ENCODE assay signal across 8 cellular contexts in genomic region chr11:105035262-105035620, GRCh38. TPM values are rescaled to one million over a fixed set of nuclear protein-coding genes. Genes with fewer than 3 reads are reported as not detected.
A peak's percentile ranks its signal among the peaks of the same experiment; 100 is the strongest.
DNase-seq lines count a peak whose midpoint lies in the region; ATAC-seq and TF ChIP-seq lines count a peak whose summit lies in the region.

No MANE protein-coding gene starts in this region.

- H2BK12ac ChIP-seq in neuronal stem cell (ENCODE audit: low read length): no peak overlapping the region

- peaks cover 34% of the 10 kb centered on the region for H3K4me1 ChIP-seq in CD4-positive, CD25-positive, alpha-beta regulatory T cell (ENCODE audit: control insufficient read depth, insufficient read depth, low read length, poor library complexity, severe bottlenecking)
- H3K4me1 ChIP-seq in Peyer's patch: peaks cover 0 to 9% (median 0%) of the 10 kb centered on the region in 4 donors
- peaks cover 0 to 13% (median 2%) of the 10 kb centered on the region in 4 donors for H3K4me1 ChIP-seq in right lobe of liver
- H3K4me1 ChIP-seq in neuronal stem cell (ENCODE audit: control insufficient read depth in 2 of 2, insufficient read depth in 1 of 2, low read depth in 1 of 2, low read length in 2 of 2): peaks cover 0 to 2% of the 10 kb centered on the region in 2 donors

- H3K9ac ChIP-seq in neuronal stem cell (ENCODE audit: low read depth, low read length, poor library complexity): no peak overlapping the region

- no peak overlapping the region for H3K14ac ChIP-seq in neuronal stem cell (ENCODE audit: low read length)

- H3K27ac Mint-ChIP-seq in CD4-positive, CD25-positive, alpha-beta regulatory T cell: peak overlapping the region; percentile 92 to 100 (median 96)

- H3K79me1 ChIP-seq in neuronal stem cell (ENCODE audit: low read depth, low read length): peaks cover 2% of the 10 kb centered on the region

- no peaks in the 10 kb centered on the region for H3K27me3 ChIP-seq in CD4-positive, CD25-positive, alpha-beta regulatory T cell (ENCODE audit: control insufficient read depth, insufficient read depth, low read length)
- H3K27me3 ChIP-seq in Peyer's patch (no peaks in the 10 kb centered on the region), right lobe of liver (no peaks in the 10 kb centered on the region), neuronal stem cell (ENCODE audit: control insufficient read depth in 3 of 3, insufficient read depth in 3 of 3, low read depth in 1 of 3, low read length in 3 of 3) (no peaks in the 10 kb centered on the region)

- peaks cover 41% of the 10 kb centered on the region for H3K36me3 Mint-ChIP-seq in CD4-positive, CD25-positive, alpha-beta regulatory T cell

- peaks cover 31% of the 10 kb centered on the region for H3K36me3 ChIP-seq in CD4-positive, CD25-positive, alpha-beta regulatory T cell (ENCODE audit: control insufficient read depth, insufficient read depth, low read length)
- H3K36me3 ChIP-seq in Peyer's patch (peaks cover 0 to 11% (median 0%) of the 10 kb centered on the region in 3 donors), right lobe of liver (peaks cover 0 to 8% (median 0%) of the 10 kb centered on the region in 4 donors), neuronal stem cell (replicated peaks in 1 of 2; ENCODE audit: control insufficient read depth in 2 of 2, insufficient read depth in 2 of 2, low read length in 2 of 2) (peaks cover 0 to 2% of the 10 kb centered on the region in 2 donors)

- H2AFZ ChIP-seq in neuronal stem cell (ENCODE audit: low read length): no peak overlapping the region

- H4K91ac ChIP-seq in neuronal stem cell (ENCODE audit: low read depth, low read length, poor library complexity): no peak overlapping the region

- no peaks in the 10 kb centered on the region for H3K27me3 Mint-ChIP-seq in CD4-positive, CD25-positive, alpha-beta regulatory T cell

- peak overlapping the region; percentile 96 for H3K4me3 ChIP-seq in CD4-positive, CD25-positive, alpha-beta regulatory T cell (ENCODE audit: low read depth, low read length)
- H3K4me3 ChIP-seq in Peyer's patch (peak overlapping the region; percentile 37 to 54 (median 44)), right lobe of liver (peak overlapping the region; percentile 33 to 56 (median 50)), neuronal stem cell (ENCODE audit: low read length in 2 of 2) (no peak overlapping the region)

- intact Hi-C loops in right lobe of liver (cut with DNase I): no loop called here

- H3K4ac ChIP-seq in neuronal stem cell (ENCODE audit: low read length): no peak overlapping the region

- H2BK5ac ChIP-seq in neuronal stem cell (ENCODE audit: low read length): no peak overlapping the region

- no peak for TF ChIP-seq POLR2A in Peyer's patch (IDR thresholded peaks at IDR 0.05)
- TF ChIP-seq POLR2A in right lobe of liver (IDR thresholded peaks at IDR 0.05): no peak

- H3K9me3 ChIP-seq in CD4-positive, CD25-positive, alpha-beta regulatory T cell (ENCODE audit: control insufficient read depth in 2 of 2, low read length in 2 of 2): no peaks in the 10 kb centered on the region
- H3K9me3 ChIP-seq in Peyer's patch: no peaks in the 10 kb centered on the region
- no peaks in the 10 kb centered on the region for H3K9me3 ChIP-seq in right lobe of liver
- H3K9me3 ChIP-seq in neuronal stem cell (replicated peaks in 1 of 2; ENCODE audit: control insufficient read depth in 2 of 2, insufficient read depth in 1 of 2, low read depth in 1 of 2, low read length in 2 of 2): no peaks in the 10 kb centered on the region

- no peak overlapping the region for H4K8ac ChIP-seq in neuronal stem cell (ENCODE audit: low read depth, low read length)

- no peak for DNase-seq in CD4-positive, CD25-positive, alpha-beta regulatory T cell
- no peak for DNase-seq in Peyer's patch
- no peak for DNase-seq in right lobe of liver
- DNase-seq in hypothalamus (lab: John Stamatoyannopoulos, UW): no peak
- DNase-seq in NCI-H524 (lab: John Stamatoyannopoulos, UW): no peak
- DNase-seq in neuronal stem cell (ENCODE audit: low spot score): no peak

- peaks cover 0 to 2% (median 0%) of the 10 kb centered on the region in 7 donors for H3K9me3 Mint-ChIP-seq in CD4-positive, CD25-positive, alpha-beta regulatory T cell

- peak; percentile 10 to 17 for ATAC-seq in CD4-positive, CD25-positive, alpha-beta regulatory T cell (ENCODE audit: low read depth in 2 of 2)
- ATAC-seq in GM21390 (IDR thresholded peaks at IDR 0.05; ENCODE audit: unreplicated experiment): peak; percentile 32
- peak; percentile 52 to 74 (median 62) for ATAC-seq in right lobe of liver
- no peak for ATAC-seq in HG03457 (IDR thresholded peaks at IDR 0.05; ENCODE audit: unreplicated experiment)

- peak overlapping the region; percentile 93 to 99 (median 94) for H3K4me3 Mint-ChIP-seq in CD4-positive, CD25-positive, alpha-beta regulatory T cell

- 6% methylated on average over 1 of the region's 1 CpG for WGBS in right lobe of liver (ENCODE audit: insufficient coverage, low coverage, low lambda C conversion rate, missing lambda C conversion rate)
- no CpG with 5 or more reads among the region's 1 CpG for WGBS in neuronal stem cell (ENCODE audit: extremely low coverage in 2 of 2, insufficient read length in 2 of 2, insufficient replicate concordance in 1 of 2), 2 donors

- H3K4me2 ChIP-seq in neuronal stem cell (ENCODE audit: insufficient read depth, low read length, poor library complexity, severe bottlenecking): no peak overlapping the region

- H2AK5ac ChIP-seq in neuronal stem cell (ENCODE audit: low read depth, low read length): no peak overlapping the region

- no peak overlapping the region for H2BK15ac ChIP-seq in neuronal stem cell (ENCODE audit: low read length)

- H3K18ac ChIP-seq in neuronal stem cell (ENCODE audit: low read length): no peak overlapping the region

- peaks cover 30 to 59% (median 49%) of the 10 kb centered on the region in 4 donors for H3K4me1 Mint-ChIP-seq in CD4-positive, CD25-positive, alpha-beta regulatory T cell

- H2BK120ac ChIP-seq in neuronal stem cell (ENCODE audit: low read depth, low read length): no peak overlapping the region

- TF ChIP-seq CTCF in Peyer's patch (IDR thresholded peaks at IDR 0.05) (peak in 1 of 6 experiments; percentile 1), right lobe of liver (IDR thresholded peaks at IDR 0.05) (no peak)

- peak overlapping the region; percentile 64 for H3K27ac ChIP-seq in CD4-positive, CD25-positive, alpha-beta regulatory T cell (ENCODE audit: insufficient read depth, low read length, poor library complexity, severe bottlenecking)
- peak overlapping the region; percentile 63 to 83 (median 78) for H3K27ac ChIP-seq in Peyer's patch
- peak overlapping the region; percentile 53 to 83 (median 79) for H3K27ac ChIP-seq in right lobe of liver
- no peak overlapping the region for H3K27ac ChIP-seq in neuronal stem cell (replicated peaks; ENCODE audit: low read length)

- H3K23ac ChIP-seq in neuronal stem cell (ENCODE audit: low read depth, low read length, poor library complexity): no peak overlapping the region

RNA-seq across cellular contexts. Expression of gene CASP1, which starts 0.3 kb away (rescaled TPM):
- total RNA-seq in CD4-positive, CD25-positive, alpha-beta regulatory T cell: 67.5 TPM
- polyA plus RNA-seq in CD4-positive, CD25-positive, alpha-beta regulatory T cell: 100 to 1,000 TPM; 104 to 208 (median 141) TPM
- total RNA-seq in Peyer's patch (100 to 1,000 TPM in 1 of 4 donors, 10 to 100 TPM in 3; 42.0 to 146 (median 93.6) TPM), right lobe of liver (10 to 100 TPM in 2 of 6 experiments, 1 to 10 TPM in 4; 3.7 to 19.2 (median 6.5) TPM)
- not detected for polyA plus RNA-seq in neuronal stem cell (2013, experiment 1 of 2)
- polyA plus RNA-seq in neuronal stem cell (2013, experiment 2 of 2): not detected

RNA-seq across cellular contexts. Expression of gene CARD16, which starts 9.9 kb away (rescaled TPM):
- total RNA-seq in CD4-positive, CD25-positive, alpha-beta regulatory T cell: 109 TPM
- polyA plus RNA-seq in CD4-positive, CD25-positive, alpha-beta regulatory T cell: 100 to 1,000 TPM; 318 to 445 (median 387) TPM
- 10 to 100 TPM in 3 of 4 donors, 1 to 10 TPM in 1; 9.2 to 43.3 (median 24.7) TPM for total RNA-seq in Peyer's patch
- 10 to 100 TPM in 2 of 6 experiments, 1 to 10 TPM in 4; 1.8 to 12.8 (median 7.1) TPM for total RNA-seq in right lobe of liver
- polyA plus RNA-seq in neuronal stem cell (2013, experiment 1 of 2): not detected
- not detected for polyA plus RNA-seq in neuronal stem cell (2013, experiment 2 of 2)

RNA-seq across cellular contexts. Expression of gene CASP5, which starts 12.3 kb away (rescaled TPM):
- not detected for total RNA-seq in CD4-positive, CD25-positive, alpha-beta regulatory T cell
- under 1 TPM in 1 of 4 donors, not detected in 3; 0.24 TPM for polyA plus RNA-seq in CD4-positive, CD25-positive, alpha-beta regulatory T cell
- 10 to 100 TPM; 10.5 to 27.5 (median 16.9) TPM for total RNA-seq in Peyer's patch
- total RNA-seq in right lobe of liver: under 1 TPM in 3 of 6 experiments, not detected in 3; 0.27 to 0.50 (median 0.35) TPM
- polyA plus RNA-seq in neuronal stem cell (2013, experiment 1 of 2): not detected
- not detected for polyA plus RNA-seq in neuronal stem cell (2013, experiment 2 of 2)

Comparison
In these comparisons a context has a peak if more than half of its experiments do, and no peak if none do; other contexts are left out.
1. H3K4me3 ChIP-seq: peak in CD4-positive, CD25-positive, alpha-beta regulatory T cell (single experiment), Peyer's patch (4 of 4) and right lobe of liver (3 of 3); none in neuronal stem cell (0 of 2).